ENCODE assay signal across 11 cellular contexts in the genomic region with DNA sequence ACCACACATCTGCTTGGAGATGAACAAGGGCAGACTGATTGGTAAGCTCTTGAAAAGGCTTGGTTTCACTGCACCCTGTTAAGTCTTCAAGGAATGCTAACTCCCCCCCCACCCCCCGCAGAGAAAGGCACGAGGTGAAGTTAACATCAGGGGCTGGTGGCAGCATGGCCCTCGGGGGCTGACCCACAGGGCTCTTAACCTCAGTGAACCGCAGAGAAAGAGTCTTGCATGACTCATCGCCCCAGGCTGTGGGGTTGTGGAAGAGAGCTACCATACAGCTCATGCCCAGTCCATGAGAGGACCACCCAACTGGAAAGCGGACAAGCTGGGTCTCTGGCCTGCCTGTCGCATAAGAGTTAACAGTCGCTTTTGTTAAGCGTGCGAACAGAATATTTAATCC. TPM values are rescaled to one million over a fixed set of nuclear protein-coding genes. Genes with fewer than 3 reads are reported as not detected.
A peak's percentile ranks its signal among the peaks of the same experiment; 100 is the strongest.
DNase-seq lines count a peak whose midpoint lies in the region; ATAC-seq, FAIRE-seq and TF ChIP-seq lines count a peak whose summit lies in the region.
"Had no signal": no experiment of that assay in that cellular context is flagged by ENCODE, and none has a peak within 500 bp of the region (broad histone marks: within the 10 kb centered on the region; RNA-seq: fewer than 3 reads in every experiment).

No MANE protein-coding gene starts in this region.

- H3K27ac Mint-ChIP-seq in GM23338 (0 out of 2 replicates have a peak overlapping the region, but pooled peaks have one; percentile 20), neural crest cell (ENCODE audit: unreplicated experiment) (no peak overlapping the region)

- no peak overlapping the region for H3K56ac ChIP-seq in H1 (replicated peaks; ENCODE audit: insufficient read length, low read depth, low read length)

- DNase-seq in GM23338 (ENCODE audit: low spot score) (peak; percentile 55), RCC 7860 (ENCODE audit: low spot score) (peak; percentile 80), H1 (ENCODE audit: low read depth in 1 of 2, low spot score in 2 of 2) (peak in 1 of 2 experiments; percentile 70), neural crest cell (ENCODE audit: low read depth, low spot score) (peak; percentile 11), NCI-H510A (lab: John Stamatoyannopoulos, UW) (no peak), NCI-H510A treated with DMSO at 0.1 percent for 48 hours (lab: John Stamatoyannopoulos, UW) (no peak), NCI-H69 (lab: John Stamatoyannopoulos, UW) (no peak)
- DNase-seq in activated CD4-positive, CD25-positive, alpha-beta regulatory T cell (lab: John Stamatoyannopoulos, UW), result no peak
- DNase-seq: activated effector memory CD4-positive, alpha-beta T cell treated with Interleukin-2 at 50 U/mL for 16 hours; left cardiac atrium had no signal

- H3K4me3 Mint-ChIP-seq in GM23338 (no peak overlapping the region), neural crest cell (no peak overlapping the region)

- H3K14ac ChIP-seq in H1 (ENCODE audit: insufficient read length), result no peak overlapping the region

- H3K36me3 Mint-ChIP-seq in GM23338 (ENCODE audit: low read depth) (peaks cover 68% of the 10 kb centered on the region), neural crest cell (ENCODE audit: low read depth) (peaks cover 10% of the 10 kb centered on the region)

- H3K36me3 ChIP-seq in GM23338 (ENCODE audit: insufficient read depth), result peaks cover 21% of the 10 kb centered on the region
- H3K36me3 ChIP-seq in H1 (ENCODE audit: control insufficient read depth in 2 of 4, insufficient read depth in 4 of 4, low read length in 3 of 4), result peaks cover 0 to 27% (median 3%) of the 10 kb centered on the region in 4 experiments; a peak in 6 of 8 replicates

- no peak for TF ChIP-seq EP300 in H1 (IDR thresholded peaks at IDR 0.05; ENCODE audit: borderline replicate concordance in 1 of 2, low read depth in 2 of 2, low read length in 2 of 2)

- H3K9me2 ChIP-seq in GM23338 (ENCODE audit: insufficient read depth), result 0 out of 2 replicates have a peak, but pooled peaks cover 3% of the 10 kb centered on the region

- no peak overlapping the region for H3K9ac ChIP-seq in H1 (replicated peaks in 1 of 4; ENCODE audit: extremely low read depth in 1 of 4, low read depth in 3 of 4, low read length in 3 of 4)

- FAIRE-seq in RCC 7860 (lab: Jason Lieb, UNC) (peak; percentile 78), H1 (lab: Jason Lieb, UNC) (no peak)
- FAIRE-seq: bronchial epithelial cell had no signal

- POLR2A ChIA-PET in H1 (lab: Charles Lee; ENCODE audit: partially characterized antibody), result interaction anchor here (1.0 to 9.5 kb wide), 2 partner anchors 11 to 58 kb away, joined by 3 to 84 read pairs; partner anchors contain the start of gene CEP68

- TF ChIP-seq CTCF in GM23338 (conservative IDR thresholded peaks at IDR 0.05; ENCODE audit: low read depth in 2 of 2) (no peak), H1 (IDR thresholded peaks at IDR 0.05; ENCODE audit: control extremely low read depth in 1 of 3, insufficient read depth in 1 of 3, low read depth in 1 of 3, low read length in 3 of 3) (no peak), neural crest cell (conservative IDR thresholded peaks at IDR 0.05) (no peak)

- no peak overlapping the region for H3K4me3 ChIP-seq in GM23338
- peak overlapping the region in 1 of 4 experiments; percentile 9; a peak in 1 of 8 replicates for H3K4me3 ChIP-seq in H1 (ENCODE audit: extremely low read depth in 1 of 4, insufficient read depth in 2 of 4, low read depth in 3 of 4, low read length in 4 of 4)

- H2BK12ac ChIP-seq in H1 (ENCODE audit: low read depth, low read length), result no peak overlapping the region

- no peaks in the 10 kb centered on the region for H3K23me2 ChIP-seq in H1 (ENCODE audit: low read depth, low read length)

- H3K4me1 Mint-ChIP-seq in GM23338 (peaks cover 24% of the 10 kb centered on the region), neural crest cell (peaks cover 18% of the 10 kb centered on the region)

- H2BK15ac ChIP-seq in H1 (ENCODE audit: low read length), result no peak overlapping the region; the same call in 1 of the 2 replicates

- H2BK20ac ChIP-seq in H1 (ENCODE audit: low read length), result no peak overlapping the region; the same call in 1 of the 2 replicates

- no peak overlapping the region for H4K5ac ChIP-seq in H1 (ENCODE audit: insufficient read length, low read depth, low read length)

- H3K79me1 ChIP-seq in H1 (ENCODE audit: low read depth, low read length), result no peaks in the 10 kb centered on the region

- CTCF ChIA-PET in H1 (lab: Charles Lee; ENCODE audit: partially characterized antibody), result interaction anchor here (0.6 to 4.3 kb wide), 9 partner anchors 10 to 1520 kb away, joined by 3 to 16 read pairs (median 4); partner anchors contain the start of gene CEP68

- H3K9me3 Mint-ChIP-seq in GM23338, result peaks cover 37% of the 10 kb centered on the region
- no peaks in the 10 kb centered on the region for H3K9me3 Mint-ChIP-seq in neural crest cell

- H3K4me2 ChIP-seq in GM23338 (peak overlapping the region; percentile 7; the same call in 1 of the 2 replicates), H1 (ENCODE audit: insufficient read depth in 1 of 2, low read depth in 2 of 2, low read length in 2 of 2) (peak overlapping the region; percentile 21 to 47; a peak in 2 of 4 replicates)

- H3K79me2 ChIP-seq in GM23338 (replicated peaks; ENCODE audit: insufficient read depth), result no peaks in the 10 kb centered on the region
- H3K79me2 ChIP-seq in H1 (ENCODE audit: control insufficient read depth in 1 of 2, insufficient read depth in 2 of 2, low read length in 2 of 2), result no peaks in the 10 kb centered on the region

- WGBS in H1 (ENCODE audit: extremely low coverage in 1 of 2, insufficient coverage in 1 of 2, insufficient read length in 1 of 2, insufficient replicate concordance in 2 of 2, low coverage in 1 of 2, low lambda C conversion rate in 2 of 2, missing lambda C conversion rate in 1 of 2), 2 experiments, result 57% methylated on average over 10 of the region's 10 CpGs; no CpG with 5 or more reads in 1 of the 2 experiments

- no peaks in the 10 kb centered on the region; the same call in 1 of the 2 replicates for H4K20me1 ChIP-seq in GM23338 (replicated peaks; ENCODE audit: insufficient read depth)
- no peaks in the 10 kb centered on the region for H4K20me1 ChIP-seq in H1 (replicated peaks in 1 of 2; ENCODE audit: control insufficient read depth in 1 of 2, insufficient read depth in 2 of 2, low read length in 2 of 2)

- H3K27ac ChIP-seq in GM23338 (ENCODE audit: low read depth) (peak overlapping the region; percentile 47; the same call in 1 of the 2 replicates), H1 (ENCODE audit: low read depth, low read length) (no peak overlapping the region)

- H2BK120ac ChIP-seq in H1 (replicated peaks; ENCODE audit: low read depth, low read length), result no peak overlapping the region

- H2AFZ ChIP-seq in GM23338, result no peak overlapping the region
- no peak overlapping the region for H2AFZ ChIP-seq in H1 (ENCODE audit: low read length)

- H3K27me3 Mint-ChIP-seq in GM23338 (ENCODE audit: insufficient read depth, low read depth, poor library complexity) (peaks cover 10% of the 10 kb centered on the region), neural crest cell (ENCODE audit: low read depth) (no peaks in the 10 kb centered on the region)

- ATAC-seq in GM23338, result peak; percentile 69
- ATAC-seq: left cardiac atrium had no signal

- 0 out of 2 replicates have a peak overlapping the region, but pooled peaks have one; percentile 77 for H2AK5ac ChIP-seq in H1 (ENCODE audit: low read depth, low read length)

- peaks cover 10 to 12% of the 10 kb centered on the region in 2 experiments for H3K9me3 ChIP-seq in H1 (ENCODE audit: insufficient read depth in 2 of 2, low read depth in 1 of 2, low read length in 1 of 2)

- H2BK5ac ChIP-seq in H1 (ENCODE audit: low read depth, low read length), result no peak overlapping the region

- TF ChIP-seq RAD21 in H1 (IDR thresholded peaks at IDR 0.05 in 1 of 2, conservative IDR thresholded peaks at IDR 0.05 in 1 of 2; ENCODE audit: low read depth in 2 of 2, low read length in 2 of 2), result no peak

- peak overlapping the region; percentile 81 for H3K18ac ChIP-seq in H1 (ENCODE audit: extremely low read depth, low read length)

- peak overlapping the region; percentile 32 for H4K91ac ChIP-seq in H1 (replicated peaks; ENCODE audit: insufficient read length, low read length)

- no peak overlapping the region for H4K8ac ChIP-seq in H1 (ENCODE audit: extremely low read depth, insufficient read depth, low read length)

- no peak overlapping the region for H3K4ac ChIP-seq in H1 (replicated peaks; ENCODE audit: insufficient read length, low read depth, low read length)

- H3F3A ChIP-seq in GM23338 (replicated peaks; ENCODE audit: low read depth), result no peaks in the 10 kb centered on the region

- peaks cover 16% of the 10 kb centered on the region; the same call in 1 of the 2 replicates for H3K4me1 ChIP-seq in GM23338 (ENCODE audit: insufficient read depth)
- H3K4me1 ChIP-seq in H1 (replicated peaks in 1 of 4; ENCODE audit: control insufficient read depth in 3 of 4, insufficient read depth in 4 of 4, low read length in 3 of 4), result peaks cover 5 to 13% (median 8%) of the 10 kb centered on the region in 4 experiments; a peak in 6 of 7 replicates

- H3K23ac ChIP-seq in H1 (ENCODE audit: insufficient read length), result no peak overlapping the region

- no peak for TF ChIP-seq POLR2A in H1 (IDR thresholded peaks at IDR 0.05; ENCODE audit: control extremely low read depth in 1 of 2, low read depth in 2 of 2, low read length in 2 of 2)

- H3K27me3 ChIP-seq in GM23338 (ENCODE audit: insufficient read depth) (no peaks in the 10 kb centered on the region), H1 (replicated peaks in 1 of 4; ENCODE audit: control insufficient read depth in 3 of 4, extremely low read depth in 1 of 4, insufficient read depth in 3 of 4, low read length in 3 of 4) (no peaks in the 10 kb centered on the region)

RNA-seq across cellular contexts. Expression of gene CEP68, which starts 10.6 kb away (rescaled TPM):
- 20.7 and 24.4 TPM in 2 replicates for total RNA-seq in GM23338 (2014; rRNA removed; shearing (Covaris generic))
- polyA plus RNA-seq in GM23338 (2016; fragmentation: Nextera tagmentation; extraction: Ambion mirVana) (11.8 and 13.0 TPM in 2 replicates), H1 (2011; rRNA removed) (24.7 and 35.5 TPM in 2 replicates)
- 22.5 and 23.2 TPM in 2 replicates for total RNA-seq in H1 (2021; fragmentation: NEBNext Ultra II Directional; extraction: Animal tissue kit (Norgen Biotek cat#: 25700))
- polyA plus RNA-seq in H1 (2011; cell fraction: cytosol; rRNA removed), result 20.4 TPM
- polyA plus RNA-seq in H1 (2011; cell fraction: nucleus; rRNA removed), result 40.5 TPM
- polyA plus RNA-seq in H1 (2012, experiment 1 of 2), result 16.9 to 20.7 TPM (median 18.1 TPM) in 4 replicates
- polyA plus RNA-seq in H1 (2012, experiment 2 of 2), result 6.4 TPM
- polyA plus RNA-seq in H1 (2013, experiment 1 of 2), result 13.5 TPM
- polyA plus RNA-seq in H1 (2013, experiment 2 of 2), result 12.5 TPM
- 34.2 and 41.1 TPM in 2 replicates for polyA minus RNA-seq in H1 (2011; rRNA and poly(A)+ RNA removed)
- 15.8 TPM for polyA minus RNA-seq in H1 (2011; cell fraction: cytosol; rRNA and poly(A)+ RNA removed)
- 40.5 TPM for polyA minus RNA-seq in H1 (2011; cell fraction: nucleus; rRNA and poly(A)+ RNA removed)
- total RNA-seq in neural crest cell, result 25.0 and 29.0 TPM in 2 replicates

RNA-seq across cellular contexts. Expression of gene SLC1A4, which starts 56.5 kb away (rescaled TPM):
- 2.2 and 2.7 TPM in 2 replicates for total RNA-seq in GM23338 (2014; rRNA removed; shearing (Covaris generic))
- polyA plus RNA-seq in GM23338 (2016; fragmentation: Nextera tagmentation; extraction: Ambion mirVana) (1.3 TPM in 2 replicates), H1 (2011; rRNA removed) (0.44 and 0.71 TPM in 2 replicates)
- 0.57 and 0.86 TPM in 2 replicates for total RNA-seq in H1 (2021; fragmentation: NEBNext Ultra II Directional; extraction: Animal tissue kit (Norgen Biotek cat#: 25700))
- polyA plus RNA-seq in H1 (2011; cell fraction: cytosol; rRNA removed), result 0.54 TPM
- polyA plus RNA-seq in H1 (2011; cell fraction: nucleus; rRNA removed), result 0.93 TPM
- 0.47 to 0.60 TPM (median 0.50 TPM) in 4 replicates for polyA plus RNA-seq in H1 (2012, experiment 1 of 2)
- polyA plus RNA-seq in H1 (2012, experiment 2 of 2), result 0.39 TPM
- polyA plus RNA-seq in H1 (2013, experiment 1 of 2), result 0.30 TPM
- polyA plus RNA-seq in H1 (2013, experiment 2 of 2), result 0.28 TPM
- 0.76 and 0.85 TPM in 2 replicates for polyA minus RNA-seq in H1 (2011; rRNA and poly(A)+ RNA removed)
- polyA minus RNA-seq in H1 (2011; cell fraction: cytosol; rRNA and poly(A)+ RNA removed), result 0.37 TPM
- polyA minus RNA-seq in H1 (2011; cell fraction: nucleus; rRNA and poly(A)+ RNA removed), result 1.1 TPM
- total RNA-seq in neural crest cell, result 26.4 and 26.8 TPM in 2 replicates

Comparison
In these comparisons a context has a peak if more than half of its experiments do, and no peak if none do; other contexts are left out.
1. DNase-seq: peak in GM23338 (single experiment), RCC 7860 (single experiment) and neural crest cell (single experiment); none in NCI-H510A (single experiment), activated CD4-positive, CD25-positive, alpha-beta regulatory T cell (0 of 4), NCI-H510A treated with DMSO at 0.1 percent for 48 hours (single experiment) and NCI-H69 (single experiment).